ENCODE assay signal across 9 cellular contexts in genomic region chr3:17195192-17195611, GRCh38.
A peak's percentile ranks its signal among the peaks of the same experiment; 100 is the strongest.
DNase-seq lines count a peak whose midpoint lies in the region; ATAC-seq and TF ChIP-seq lines count a peak whose summit lies in the region.
"Had no signal": no experiment of that assay in that cellular context is flagged by ENCODE, and none has a peak within 500 bp of the region (broad histone marks: within the 10 kb centered on the region; RNA-seq: fewer than 3 reads in every experiment).

No MANE protein-coding gene starts in this region.

- no peaks in the 10 kb centered on the region for H3K9me2 ChIP-seq in Karpas-422 (replicated peaks; ENCODE audit: insufficient read depth, low read length)

- intact Hi-C loops in gastrocnemius medialis (cut with DNase I; ENCODE audit: low total_unique reads), result no loop called here

- H3K27me3 Mint-ChIP-seq in activated CD4-positive, alpha-beta T cell treated with anti-CD3 and anti-CD28 coated beads, Interleukin-2, amount 10 ng/mL, durations not matched to agents 7 days and 5 days, result no peaks in the 10 kb centered on the region
- H3K27me3 Mint-ChIP-seq in brain, result no peaks in the 10 kb centered on the region

- peaks cover 18% of the 10 kb centered on the region for H3K4me1 Mint-ChIP-seq in activated CD4-positive, alpha-beta T cell treated with anti-CD3 and anti-CD28 coated beads, Interleukin-2, amount 10 ng/mL, durations not matched to agents 7 days and 5 days
- H3K4me1 Mint-ChIP-seq in brain, result peaks cover 38% of the 10 kb centered on the region

- POLR2A ChIA-PET in activated CD4-positive, alpha-beta T cell treated with anti-CD3 and anti-CD28 coated beads, Interleukin-2, amount 10 ng/mL, durations not matched to agents 7 days and 5 days (lab: Charles Lee), result no interaction called here

- H3K4me3 ChIP-seq in Karpas-422 (ENCODE audit: low read length) (no peak overlapping the region), gastrocnemius medialis (no peak overlapping the region), osteoblast (ENCODE audit: insufficient read depth, low read length) (no peak overlapping the region)

- H2AFZ ChIP-seq in Karpas-422 (ENCODE audit: low read length), result no peak overlapping the region
- no peak overlapping the region for H2AFZ ChIP-seq in osteoblast (ENCODE audit: low read length)

- TF ChIP-seq POLR2A in gastrocnemius medialis (IDR thresholded peaks at IDR 0.05), result no peak

- H3K9ac ChIP-seq in Karpas-422 (ENCODE audit: low read length), result no peak overlapping the region; the same call in 1 of the 2 replicates

- no peak overlapping the region for H3K4me3 Mint-ChIP-seq in activated CD4-positive, alpha-beta T cell treated with anti-CD3 and anti-CD28 coated beads, Interleukin-2, amount 10 ng/mL, durations not matched to agents 7 days and 5 days
- H3K4me3 Mint-ChIP-seq in brain, result peak overlapping the region in 3 of 5 experiments; percentile 16 to 46 (median 28)

- H3K27ac ChIP-seq in Karpas-422 (ENCODE audit: low read length) (peak overlapping the region; percentile 43; the same call in 1 of the 2 replicates), gastrocnemius medialis (peak overlapping the region in 3 of 4 donors; percentile 8 to 41 (median 32)), osteoblast (ENCODE audit: low read depth, low read length) (no peak overlapping the region)
- H3K27ac ChIP-seq: neutrophil had no signal

- TF ChIP-seq CTCF in brain (conservative IDR thresholded peaks at IDR 0.05) (no peak), gastrocnemius medialis (IDR thresholded peaks at IDR 0.05 in 4 of 5, conservative IDR thresholded peaks at IDR 0.05 in 1 of 5) (no peak), osteoblast (IDR thresholded peaks at IDR 0.05; ENCODE audit: extremely low read depth, low read depth, low read length) (no peak)

- H4K20me1 ChIP-seq in Karpas-422 (ENCODE audit: insufficient read depth, low read depth, low read length) (no peaks in the 10 kb centered on the region), osteoblast (ENCODE audit: insufficient read depth, low read length) (no peaks in the 10 kb centered on the region)

- no peaks in the 10 kb centered on the region for H3K36me3 ChIP-seq in Karpas-422 (ENCODE audit: insufficient read depth, low read length)
- H3K36me3 ChIP-seq in gastrocnemius medialis, result no peaks in the 10 kb centered on the region
- H3K36me3 ChIP-seq in osteoblast (ENCODE audit: insufficient read depth, low read length), result no peaks in the 10 kb centered on the region
- H3K36me3 ChIP-seq: neutrophil had no signal

- H3K4me2 ChIP-seq in Karpas-422 (ENCODE audit: low read depth, low read length, poor library complexity, severe bottlenecking) (peak overlapping the region; percentile 54), osteoblast (ENCODE audit: insufficient read depth, low read length) (no peak overlapping the region)

- H3K9me3 ChIP-seq in Karpas-422 (ENCODE audit: low read length) (no peaks in the 10 kb centered on the region), gastrocnemius medialis (no peaks in the 10 kb centered on the region), osteoblast (ENCODE audit: low read depth, low read length) (no peaks in the 10 kb centered on the region)
- H3K9me3 ChIP-seq: neutrophil had no signal

- peaks cover 5% of the 10 kb centered on the region for H3K36me3 Mint-ChIP-seq in activated CD4-positive, alpha-beta T cell treated with anti-CD3 and anti-CD28 coated beads, Interleukin-2, amount 10 ng/mL, durations not matched to agents 7 days and 5 days (ENCODE audit: low read depth)
- peaks cover 4% of the 10 kb centered on the region for H3K36me3 Mint-ChIP-seq in brain

- no peak overlapping the region for H3K27ac Mint-ChIP-seq in activated CD4-positive, alpha-beta T cell treated with anti-CD3 and anti-CD28 coated beads, Interleukin-2, amount 10 ng/mL, durations not matched to agents 7 days and 5 days
- peak overlapping the region; percentile 36 to 92 (median 86) for H3K27ac Mint-ChIP-seq in brain

- DNase-seq in activated CD4-positive, alpha-beta T cell treated with anti-CD3 and anti-CD28 coated beads for 48 hours, result peak; percentile 29
- DNase-seq in activated CD4-positive, alpha-beta T cell treated with anti-CD3 and anti-CD28 coated beads, Interleukin-2, amount 10 ng/mL, durations not matched to agents 7 days and 5 days, result no peak
- DNase-seq in Karpas-422, result no peak
- no peak for DNase-seq in gastrocnemius medialis
- DNase-seq in osteoblast (ENCODE audit: insufficient read length, low spot score, missing footprints), result no peak
- DNase-seq in DMS53 (lab: John Stamatoyannopoulos, UW), result no peak

- ATAC-seq in GM21723 (IDR thresholded peaks at IDR 0.05; ENCODE audit: unreplicated experiment) (peak; percentile 92), gastrocnemius medialis (no peak)

- in situ Hi-C loops in gastrocnemius medialis (cut with MboI; ENCODE audit: low sequenced_read_pairs in 4 of 4), result loop anchor here in 1 of 4 donors (25.0 kb wide), 1 partner anchor 908 kb away; no protein-coding TSS in a partner anchor

- H3K9me3 Mint-ChIP-seq in activated CD4-positive, alpha-beta T cell treated with anti-CD3 and anti-CD28 coated beads, Interleukin-2, amount 10 ng/mL, durations not matched to agents 7 days and 5 days, result no peaks in the 10 kb centered on the region
- no peaks in the 10 kb centered on the region for H3K9me3 Mint-ChIP-seq in brain

- H3K27me3 ChIP-seq in Karpas-422 (ENCODE audit: low read length) (no peaks in the 10 kb centered on the region), gastrocnemius medialis (no peaks in the 10 kb centered on the region), osteoblast (ENCODE audit: insufficient read depth, low read length) (no peaks in the 10 kb centered on the region)
- H3K27me3 ChIP-seq: neutrophil had no signal

- H3K79me2 ChIP-seq in Karpas-422 (ENCODE audit: low read length) (0 out of 2 replicates have a peak, but pooled peaks cover 3% of the 10 kb centered on the region), osteoblast (ENCODE audit: insufficient read depth, low read length) (no peaks in the 10 kb centered on the region)

- H3K4me1 ChIP-seq in Karpas-422 (ENCODE audit: low read length), result peaks cover 32% of the 10 kb centered on the region
- peaks cover 28 to 37% of the 10 kb centered on the region in 2 donors for H3K4me1 ChIP-seq in gastrocnemius medialis
- H3K4me1 ChIP-seq in osteoblast (ENCODE audit: insufficient read depth, low read length), result peaks cover 11% of the 10 kb centered on the region

- CTCF ChIA-PET in activated CD4-positive, alpha-beta T cell treated with anti-CD3 and anti-CD28 coated beads, Interleukin-2, amount 10 ng/mL, durations not matched to agents 7 days and 5 days (lab: Charles Lee), result interaction anchor here (1.5 kb wide), 1 partner anchor 26 kb away, joined by 3 read pairs; no protein-coding TSS in a partner anchor
